ENCODE assay signal across 9 cellular contexts in the genomic region with DNA sequence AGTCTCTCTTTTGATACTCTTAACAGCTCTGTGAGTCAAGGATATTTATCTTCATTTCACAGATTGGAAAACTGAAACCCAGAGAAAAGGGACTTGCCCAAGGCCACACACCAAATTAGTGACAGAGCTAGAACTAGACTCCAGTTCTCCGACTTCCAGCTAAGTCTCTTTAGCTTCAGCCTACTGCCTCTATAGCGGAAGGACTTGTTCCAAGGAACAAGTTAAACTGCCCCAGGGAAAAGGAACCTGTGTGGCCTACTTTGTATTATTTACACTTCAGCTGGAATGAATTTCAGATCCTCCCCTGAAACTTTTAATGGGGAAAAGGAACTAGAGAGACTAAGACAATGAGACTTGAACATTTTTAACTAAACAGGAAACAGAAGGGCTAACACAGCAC. TPM values are rescaled to one million over a fixed set of nuclear protein-coding genes. Genes with fewer than 3 reads are reported as not detected.
DNase-seq lines count a peak whose midpoint lies in the region; ATAC-seq and TF ChIP-seq lines count a peak whose summit lies in the region.
"Had no signal": no experiment of that assay in that cellular context is flagged by ENCODE, and none has a peak within 500 bp of the region (broad histone marks: within the 10 kb centered on the region; RNA-seq: fewer than 3 reads in every experiment).

No MANE protein-coding gene starts in this region.

- H3K4me1 ChIP-seq in suprapubic skin = peaks cover 48% of the 10 kb centered on the region

- TF ChIP-seq CTCF in suprapubic skin (IDR thresholded peaks at IDR 0.05) = no peak

- H3K27me3 ChIP-seq in suprapubic skin = no peaks in the 10 kb centered on the region

- H3K27me3 Mint-ChIP-seq in activated naive CD4-positive, alpha-beta T cell treated with anti-CD3 and anti-CD28 coated beads for 36 hours (ENCODE audit: low read depth) = no peaks in the 10 kb centered on the region
- no peaks in the 10 kb centered on the region for H3K27me3 Mint-ChIP-seq in activated naive CD8-positive, alpha-beta T cell

- no peak for DNase-seq in activated naive CD4-positive, alpha-beta T cell treated with anti-CD3 and anti-CD28 coated beads for 36 hours
- no peak for DNase-seq in activated naive CD4-positive, alpha-beta T cell treated with Interleukin-2 at 50 U/mL for 16 hours
- DNase-seq in left kidney (ENCODE audit: low read depth, low spot score) = peak; percentile 18
- DNase-seq in suprapubic skin (ENCODE audit: low spot score in 2 of 2) = no peak
- DNase-seq in NCI-H1436 (lab: John Stamatoyannopoulos, UW) = no peak
- DNase-seq in GDM1 (lab: John Stamatoyannopoulos, UW) = no peak
- DNase-seq: COR-L47 had no signal

- no peak for TF ChIP-seq POLR2A in suprapubic skin (IDR thresholded peaks at IDR 0.05)

- H3K27ac Mint-ChIP-seq in activated naive CD4-positive, alpha-beta T cell treated with anti-CD3 and anti-CD28 coated beads for 36 hours = peak overlapping the region; percentile 90
- peak overlapping the region; percentile 83 for H3K27ac Mint-ChIP-seq in activated naive CD8-positive, alpha-beta T cell

- H3K36me3 Mint-ChIP-seq in activated naive CD4-positive, alpha-beta T cell treated with anti-CD3 and anti-CD28 coated beads for 36 hours (ENCODE audit: low read depth) = peaks cover 6% of the 10 kb centered on the region
- peaks cover 5% of the 10 kb centered on the region for H3K36me3 Mint-ChIP-seq in activated naive CD8-positive, alpha-beta T cell

- intact Hi-C loops in activated naive CD4-positive, alpha-beta T cell treated with anti-CD3 and anti-CD28 coated beads for 36 hours (cut with micrococcal nuclease) = loop anchor here (2.0 to 10.0 kb wide), 3 partner anchors 57 to 1061 kb away; partner anchors contain the start of genes ATG16L2 and FCHSD2

- no peak for ATAC-seq in GM19452 (IDR thresholded peaks at IDR 0.05; ENCODE audit: unreplicated experiment)

- H3K9me3 Mint-ChIP-seq in activated naive CD4-positive, alpha-beta T cell treated with anti-CD3 and anti-CD28 coated beads for 36 hours = no peaks in the 10 kb centered on the region
- H3K9me3 Mint-ChIP-seq in activated naive CD8-positive, alpha-beta T cell (ENCODE audit: low read depth) = no peaks in the 10 kb centered on the region

- 52% methylated on average over 2 of the region's 2 CpGs for WGBS in suprapubic skin

- H3K27ac ChIP-seq in suprapubic skin = peak overlapping the region; percentile 86

- no peak overlapping the region for H3K4me3 ChIP-seq in suprapubic skin

- no peaks in the 10 kb centered on the region for H3K9me3 ChIP-seq in suprapubic skin

- no peak for TF ChIP-seq EP300 in suprapubic skin (IDR thresholded peaks at IDR 0.05)

- peak overlapping the region; percentile 88 for H3K4me3 Mint-ChIP-seq in activated naive CD4-positive, alpha-beta T cell treated with anti-CD3 and anti-CD28 coated beads for 36 hours
- H3K4me3 Mint-ChIP-seq in activated naive CD8-positive, alpha-beta T cell = peak overlapping the region; percentile 75

- H3K4me1 Mint-ChIP-seq in activated naive CD4-positive, alpha-beta T cell treated with anti-CD3 and anti-CD28 coated beads for 36 hours (ENCODE audit: low read depth) = peaks cover 37% of the 10 kb centered on the region
- H3K4me1 Mint-ChIP-seq in activated naive CD8-positive, alpha-beta T cell (ENCODE audit: low read depth) = peaks cover 43% of the 10 kb centered on the region

- H3K36me3 ChIP-seq in suprapubic skin = no peaks in the 10 kb centered on the region

- CTCF ChIA-PET in activated naive CD4-positive, alpha-beta T cell treated with anti-CD3 and anti-CD28 coated beads for 36 hours (lab: Charles Lee) = interaction anchor here (0.6 to 2.2 kb wide), 10 partner anchors 9 to 1843 kb away, joined by 3 to 22 read pairs (median 4); no protein-coding TSS in a partner anchor

RNA-seq across cellular contexts. Expression of gene LRRC51, which starts 1.2 kb away (rescaled TPM):
- total RNA-seq in activated naive CD4-positive, alpha-beta T cell treated with anti-CD3 and anti-CD28 coated beads for 36 hours = 1 to 10 TPM; 6.8 to 8.3 TPM
- total RNA-seq in suprapubic skin = 1 to 10 TPM; 3.7 to 9.9 (median 6.6) TPM

RNA-seq across cellular contexts. Expression of gene NUMA1, which starts 1.5 kb away (rescaled TPM):
- 100 to 1,000 TPM; 189 to 194 TPM for total RNA-seq in activated naive CD4-positive, alpha-beta T cell treated with anti-CD3 and anti-CD28 coated beads for 36 hours
- total RNA-seq in suprapubic skin = 100 to 1,000 TPM; 296 to 845 (median 452) TPM

RNA-seq across cellular contexts. Expression of gene LAMTOR1, which starts 21.2 kb away (rescaled TPM):
- 10 to 100 TPM; 39.1 to 41.8 TPM for total RNA-seq in activated naive CD4-positive, alpha-beta T cell treated with anti-CD3 and anti-CD28 coated beads for 36 hours
- total RNA-seq in suprapubic skin = 100 to 1,000 TPM in 2 of 4 donors, 10 to 100 TPM in 2; 64.5 to 111 (median 101) TPM

RNA-seq across cellular contexts. Expression of gene TOMT, which starts 23.9 kb away (rescaled TPM):
- not detected for total RNA-seq in activated naive CD4-positive, alpha-beta T cell treated with anti-CD3 and anti-CD28 coated beads for 36 hours
- not detected for total RNA-seq in suprapubic skin

RNA-seq across cellular contexts. Expression of gene ANAPC15, which starts 30.6 kb away (rescaled TPM):
- total RNA-seq in activated naive CD4-positive, alpha-beta T cell treated with anti-CD3 and anti-CD28 coated beads for 36 hours = 10 to 100 TPM; 69.1 to 70.3 TPM
- total RNA-seq in suprapubic skin = 10 to 100 TPM; 20.6 to 32.1 (median 25.6) TPM
